ENCODE assay signal across 14 cellular contexts in the genomic region with DNA sequence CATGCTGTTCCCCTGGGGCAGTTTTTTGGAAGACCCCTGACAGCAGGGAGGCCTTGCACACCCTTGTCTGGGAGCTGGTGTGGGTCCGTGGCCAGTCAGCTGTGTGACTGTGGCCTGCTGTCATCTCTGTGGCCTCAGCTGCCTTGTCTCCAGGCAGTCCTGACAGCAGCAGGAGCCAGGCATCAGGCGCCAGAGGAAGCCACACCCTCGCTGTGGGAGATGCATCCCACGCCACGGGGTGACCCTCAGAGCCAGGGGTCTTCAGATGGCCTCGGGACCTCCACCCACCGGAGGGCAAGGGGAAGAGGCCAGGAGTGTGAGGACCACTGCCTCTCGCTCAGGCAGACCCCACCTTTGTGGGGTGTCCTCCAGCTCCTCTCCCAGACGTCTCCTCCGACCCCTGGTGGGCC. TPM values are rescaled to one million over a fixed set of nuclear protein-coding genes. Genes with fewer than 3 reads are reported as not detected.
DNase-seq lines count a peak whose midpoint lies in the region; ATAC-seq and TF ChIP-seq lines count a peak whose summit lies in the region.
"Had no signal": no experiment of that assay in that cellular context is flagged by ENCODE, and none has a peak within 500 bp of the region (broad histone marks: within the 10 kb centered on the region; RNA-seq: fewer than 3 reads in every experiment).

No MANE protein-coding gene starts in this region.

- H3K4me1 ChIP-seq in lower lobe of right lung (peaks cover 31% of the 10 kb centered on the region), prostate gland (replicated peaks) (peaks cover 48% of the 10 kb centered on the region), vagina (peaks cover 64% of the 10 kb centered on the region)

- H3K9me3 ChIP-seq in lower lobe of right lung (no peaks in the 10 kb centered on the region), prostate gland (no peaks in the 10 kb centered on the region), vagina (no peaks in the 10 kb centered on the region)

- H3K27me3 ChIP-seq in lower lobe of right lung (ENCODE audit: low read depth) (peaks cover 2% of the 10 kb centered on the region), prostate gland (replicated peaks; ENCODE audit: insufficient read depth) (no peaks in the 10 kb centered on the region), vagina (no peaks in the 10 kb centered on the region)

- no peak for TF ChIP-seq POLR2A in prostate gland (IDR thresholded peaks at IDR 0.05)
- TF ChIP-seq POLR2A in vagina (IDR thresholded peaks at IDR 0.05) = no peak

- intact Hi-C loops in lower lobe of right lung (cut with DNase I) (no loop called here), prostate gland (cut with DNase I) (no loop called here), vagina (cut with DNase I) (no loop called here)

- H3K27ac ChIP-seq in VCaP (peak overlapping the region; percentile 65; the same call in 1 of the 2 replicates), lower lobe of right lung (no peak overlapping the region), prostate gland (peak overlapping the region; percentile 5 to 80), vagina (peak overlapping the region; percentile 81)
- H3K27ac ChIP-seq: BLaER1 had no signal

- no peak for TF ChIP-seq CTCF in VCaP (conservative IDR thresholded peaks at IDR 0.05)
- no peak for TF ChIP-seq CTCF in lower lobe of right lung (IDR thresholded peaks at IDR 0.05)
- no peak for TF ChIP-seq CTCF in prostate gland (IDR thresholded peaks at IDR 0.05)
- TF ChIP-seq CTCF in vagina (IDR thresholded peaks at IDR 0.05) = no peak

- 57% methylated on average over 10 of the region's 10 CpGs for WGBS in prostate gland

- DNase-seq in lower lobe of right lung (peak; percentile 39), prostate gland (ENCODE audit: low spot score) (no peak), vagina (ENCODE audit: extremely low spot score in 2 of 2) (no peak), C1 segment of cervical spinal cord (lab: John Stamatoyannopoulos, UW) (no peak), NCI-H1930 (lab: John Stamatoyannopoulos, UW) (no peak)
- DNase-seq: GF-D8, MM.1S, NCI-H1105, NCI-H1694 treated with DMSO at 0.1 percent for 48 hours, NCI-H82, SIG-M5 had no signal

- H3K36me3 ChIP-seq in lower lobe of right lung (peaks cover 8% of the 10 kb centered on the region), prostate gland (no peaks in the 10 kb centered on the region), vagina (no peaks in the 10 kb centered on the region)
- H3K36me3 ChIP-seq: BLaER1 had no signal

- ATAC-seq in lower lobe of right lung (no peak), GM21526 (IDR thresholded peaks at IDR 0.05; ENCODE audit: low FRiP score, unreplicated experiment) (no peak)

- H3K4me3 ChIP-seq in lower lobe of right lung = no peak overlapping the region
- no peak overlapping the region for H3K4me3 ChIP-seq in prostate gland
- H3K4me3 ChIP-seq in vagina = peak overlapping the region in 1 of 2 donors; percentile 23
- H3K4me3 ChIP-seq: BLaER1 had no signal

RNA-seq across cellular contexts. Expression of a gene that starts 5.0 kb away (rescaled TPM):
- total RNA-seq in lower lobe of right lung (44.2 TPM), prostate gland (10 to 100 TPM; 58.3 to 91.6 TPM), vagina (35.1 TPM)

RNA-seq across cellular contexts. Expression of a gene that starts 55.2 kb away (rescaled TPM):
- total RNA-seq in lower lobe of right lung (125 TPM), prostate gland (100 to 1,000 TPM; 169 to 235 TPM), vagina (197 TPM)
